ENCODE assay signal across 8 cellular contexts in genomic region chr17:59825533-59826316, GRCh38.
DNase-seq lines count a peak whose midpoint lies in the region; ATAC-seq and TF ChIP-seq lines count a peak whose summit lies in the region.

No MANE protein-coding gene starts in this region.

- in situ Hi-C loops in astrocyte of the spinal cord (cut with HindIII; ENCODE audit: low sequenced_read_pairs): no loop called here

- no peak overlapping the region for H3K9ac ChIP-seq in HUES64 (ENCODE audit: low read depth, low read length)

- peak; percentile 89 for DNase-seq in AG10803 (ENCODE audit: low read depth)
- DNase-seq in astrocyte of the spinal cord (ENCODE audit: low read depth, low spot score): peak; percentile 96
- no peak for DNase-seq in NCI-H146 treated with DMSO at 0.1 percent for 48 hours (lab: John Stamatoyannopoulos, UW; ENCODE audit: unreplicated experiment)
- no peak for DNase-seq in NCI-H345 (lab: John Stamatoyannopoulos, UW)
- no peak for DNase-seq in germinal center (ENCODE audit: low spot score)

- 0 out of 2 replicates have a peak overlapping the region, but pooled peaks have one; percentile 24 for H3K27ac ChIP-seq in HUES64 (ENCODE audit: low read depth, low read length)
- peak overlapping the region; percentile 92 for H3K27ac ChIP-seq in muscle layer of duodenum (ENCODE audit: low read length)

- no peaks in the 10 kb centered on the region for H3K27me3 ChIP-seq in HUES64 (ENCODE audit: insufficient read depth, low read length)
- H3K27me3 ChIP-seq in muscle layer of duodenum (ENCODE audit: low read depth, low read length): no peaks in the 10 kb centered on the region

- TF ChIP-seq CTCF in AG10803 (conservative IDR thresholded peaks at IDR 0.05; ENCODE audit: low read length): no peak
- no peak for TF ChIP-seq CTCF in astrocyte of the spinal cord (IDR thresholded peaks at IDR 0.05; ENCODE audit: low read depth, low read length)

- H3K4me3 ChIP-seq in AG10803 (ENCODE audit: low read length) (no peak overlapping the region), HUES64 (ENCODE audit: low read length) (no peak overlapping the region), astrocyte of the spinal cord (ENCODE audit: low read depth, low read length) (no peak overlapping the region), muscle layer of duodenum (ENCODE audit: low read depth in 1 of 2, low read length in 2 of 2) (peak overlapping the region; percentile 24 to 33)

- H3K36me3 ChIP-seq in HUES64 (ENCODE audit: insufficient read depth, low read length) (no peaks in the 10 kb centered on the region; the same call in 1 of the 2 replicates), muscle layer of duodenum (ENCODE audit: control insufficient read depth in 1 of 2, insufficient read depth in 2 of 2, low read length in 2 of 2) (peaks cover 0 to 15% of the 10 kb centered on the region in 2 donors)

- H3K4me1 ChIP-seq in HUES64 (ENCODE audit: insufficient read depth, low read length) (peaks cover 35% of the 10 kb centered on the region), muscle layer of duodenum (ENCODE audit: control insufficient read depth in 1 of 2, insufficient read depth in 2 of 2, low read length in 2 of 2) (peaks cover 0 to 30% of the 10 kb centered on the region in 2 donors)

- no peaks in the 10 kb centered on the region for H3K9me3 ChIP-seq in HUES64 (ENCODE audit: insufficient read depth, low read depth, low read length)
- H3K9me3 ChIP-seq in muscle layer of duodenum (ENCODE audit: control insufficient read depth in 1 of 2, low read length in 2 of 2): no peaks in the 10 kb centered on the region

- ATAC-seq in HG02623 (IDR thresholded peaks at IDR 0.05; ENCODE audit: unreplicated experiment): no peak

- WGBS in HUES64: 81% methylated on average over 5 of the region's 5 CpGs

Comparison
In these comparisons a context has a peak if more than half of its experiments do, and no peak if none do; other contexts are left out.
1. DNase-seq: peak in AG10803 (single experiment) and astrocyte of the spinal cord (single experiment); none in NCI-H146 treated with DMSO at 0.1 percent for 48 hours (single experiment), NCI-H345 (single experiment) and germinal center (single experiment).
2. H3K4me3 ChIP-seq: peak in muscle layer of duodenum (2 of 2); none in AG10803 (single experiment), HUES64 (single experiment) and astrocyte of the spinal cord (single experiment).